In genomic region chr18:824179-824578, GRCh38 we compare ENCODE assay signal across 26 cellular contexts. TPM values are rescaled to one million over a fixed set of nuclear protein-coding genes. Genes with fewer than 3 reads are reported as not detected.
A peak's percentile ranks its signal among the peaks of the same experiment; 100 is the strongest.
DNase-seq lines count a peak whose midpoint lies in the region; ATAC-seq and TF ChIP-seq lines count a peak whose summit lies in the region.
"Had no signal": no experiment of that assay in that cellular context is flagged by ENCODE, and none has a peak within 500 bp of the region (broad histone marks: within the 10 kb centered on the region; RNA-seq: fewer than 3 reads in every experiment).

No MANE protein-coding gene starts in this region.

- H3K27ac ChIP-seq in brain microvascular endothelial cell = no peak overlapping the region

- H3K4me3 ChIP-seq in brain microvascular endothelial cell (ENCODE audit: low read depth, low read length) = no peak overlapping the region

- H3K27me3 ChIP-seq in brain microvascular endothelial cell (replicated peaks) = no peaks in the 10 kb centered on the region

- in situ Hi-C loops in brain microvascular endothelial cell (cut with HindIII; ENCODE audit: low pct_ligation_motif_present, low sequenced_read_pairs) = no loop called here

- peaks cover 7% of the 10 kb centered on the region for H3K4me1 Mint-ChIP-seq in activated T-helper 2 cell treated with anti-CD3 and anti-CD28 coated beads, Interferon-gamma antibody, Interleukin-2, Interleukin-4, amounts not matched to agents 10 μg/mL and 5 μg/mL and 100 μg/mL, durations not matched to agents 14 hours and 24 hours and 36 hours (ENCODE audit: low read depth)
- H3K4me1 Mint-ChIP-seq: B cell had no signal

- intact Hi-C loops in activated T-helper 2 cell treated with anti-CD3 and anti-CD28 coated beads, Interferon-gamma antibody, Interleukin-2, Interleukin-4, amounts not matched to agents 10 μg/mL and 5 μg/mL and 100 μg/mL, durations not matched to agents 14 hours and 24 hours and 36 hours (cut with micrococcal nuclease) = no loop called here

- no peak overlapping the region for H3K4me3 Mint-ChIP-seq in activated T-helper 2 cell treated with anti-CD3 and anti-CD28 coated beads, Interferon-gamma antibody, Interleukin-2, Interleukin-4, amounts not matched to agents 10 μg/mL and 5 μg/mL and 100 μg/mL, durations not matched to agents 14 hours and 24 hours and 36 hours (ENCODE audit: low read depth)
- H3K4me3 Mint-ChIP-seq: activated T-helper 1 cell treated with anti-CD3 and anti-CD28 coated beads, Interleukin-12 subunit alpha, Interleukin-12 subunit beta, Interleukin-2, Interleukin-4 antibody, amounts not matched to agents 30 ng/mL and 10 ng/mL and 1 ng/mL, durations not matched to agents 14 hours and 24 hours and 36 hours; B cell; T-helper 17 cell had no signal

- DNase-seq in NCI-H2171 treated with DMSO at 0.1 percent for 48 hours (lab: John Stamatoyannopoulos, UW) (peak; percentile 3), NCI-H2171 (lab: John Stamatoyannopoulos, UW) (no peak), brain microvascular endothelial cell (peak; percentile 14), iris pigment epithelial cell (ENCODE audit: low read depth) (peak; percentile 49), erythroblast (lab: John Stamatoyannopoulos, UW) (no peak), D341Med (ENCODE audit: low spot score) (no peak)
- DNase-seq in activated T-helper 2 cell treated with anti-CD3 and anti-CD28 coated beads, Interferon-gamma antibody, Interleukin-2, Interleukin-4, amounts not matched to agents 10 μg/mL and 5 μg/mL and 100 μg/mL, durations not matched to agents 14 hours and 24 hours and 36 hours (ENCODE audit: low spot score) = no peak
- DNase-seq: activated CD4-positive, alpha-beta T cell treated with anti-CD3 and anti-CD28 coated beads, Interleukin-2, amount 50 U/mL, for 1 hour; aorta; DMS79; effector memory CD4-positive, alpha-beta T cell; Karpas-422; kidney; NCI-H1105; NCI-H2029 treated with DMSO at 0.1 percent for 48 hours; NCI-H82; SK-N-SH; stimulated activated CD8-positive, alpha-beta memory T cell treated with anti-CD3 and anti-CD28 coated beads, Interleukin-4, amount 100 ng/mL, for 48 hours; T-helper 17 cell; trophoblast cell had no signal

- no peak for ATAC-seq in HG03108 (IDR thresholded peaks at IDR 0.05; ENCODE audit: unreplicated experiment)
- ATAC-seq: activated naive CD4-positive, alpha-beta T cell treated with anti-CD3 and anti-CD28 coated beads, Interleukin-2, amount 50 U/mL, for 72 hours; T-helper 17 cell had no signal

- no peaks in the 10 kb centered on the region for H3K9me3 Mint-ChIP-seq in activated T-helper 2 cell treated with anti-CD3 and anti-CD28 coated beads, Interferon-gamma antibody, Interleukin-2, Interleukin-4, amounts not matched to agents 10 μg/mL and 5 μg/mL and 100 μg/mL, durations not matched to agents 14 hours and 24 hours and 36 hours
- H3K9me3 Mint-ChIP-seq: activated naive CD4-positive, alpha-beta T cell treated with anti-CD3 and anti-CD28 coated beads, Interleukin-2, amount 50 U/mL, for 72 hours; activated T-helper 1 cell treated with anti-CD3 and anti-CD28 coated beads, Interleukin-12 subunit alpha, Interleukin-12 subunit beta, Interleukin-2, Interleukin-4 antibody, amounts not matched to agents 30 ng/mL and 10 ng/mL and 1 ng/mL, durations not matched to agents 14 hours and 24 hours and 36 hours had no signal

- H3K27me3 Mint-ChIP-seq in activated T-helper 2 cell treated with anti-CD3 and anti-CD28 coated beads, Interferon-gamma antibody, Interleukin-2, Interleukin-4, amounts not matched to agents 10 μg/mL and 5 μg/mL and 100 μg/mL, durations not matched to agents 14 hours and 24 hours and 36 hours (ENCODE audit: low read depth) = peaks cover 4% of the 10 kb centered on the region
- H3K27me3 Mint-ChIP-seq: progenitor cell of endocrine pancreas had no signal

- H3K36me3 Mint-ChIP-seq in activated T-helper 2 cell treated with anti-CD3 and anti-CD28 coated beads, Interferon-gamma antibody, Interleukin-2, Interleukin-4, amounts not matched to agents 10 μg/mL and 5 μg/mL and 100 μg/mL, durations not matched to agents 14 hours and 24 hours and 36 hours (ENCODE audit: low read depth) = no peaks in the 10 kb centered on the region
- H3K36me3 Mint-ChIP-seq: activated naive CD4-positive, alpha-beta T cell treated with anti-CD3 and anti-CD28 coated beads, Interleukin-2, amount 50 U/mL, for 72 hours had no signal

- H3K27ac Mint-ChIP-seq in activated T-helper 2 cell treated with anti-CD3 and anti-CD28 coated beads, Interferon-gamma antibody, Interleukin-2, Interleukin-4, amounts not matched to agents 10 μg/mL and 5 μg/mL and 100 μg/mL, durations not matched to agents 14 hours and 24 hours and 36 hours = no peak overlapping the region
- H3K27ac Mint-ChIP-seq: activated naive CD4-positive, alpha-beta T cell treated with anti-CD3 and anti-CD28 coated beads, Interleukin-2, amount 50 U/mL, for 72 hours; activated T-helper 1 cell treated with anti-CD3 and anti-CD28 coated beads, Interleukin-12 subunit alpha, Interleukin-12 subunit beta, Interleukin-2, Interleukin-4 antibody, amounts not matched to agents 30 ng/mL and 10 ng/mL and 1 ng/mL, durations not matched to agents 14 hours and 24 hours and 36 hours; B cell; progenitor cell of endocrine pancreas; T-helper 17 cell had no signal

- TF ChIP-seq CTCF in brain microvascular endothelial cell (IDR thresholded peaks at IDR 0.05; ENCODE audit: low read depth, low read length, missing control alignments) = no peak

- no peaks in the 10 kb centered on the region for H3K36me3 ChIP-seq in brain microvascular endothelial cell (replicated peaks)

- no peak for TF ChIP-seq POLR2A in erythroblast (IDR thresholded peaks at IDR 0.05; ENCODE audit: low read length)

RNA-seq across cellular contexts. Expression of gene YES1, which starts 12.1 kb away (rescaled TPM):
- total RNA-seq in activated T-helper 2 cell treated with anti-CD3 and anti-CD28 coated beads, Interferon-gamma antibody, Interleukin-2, Interleukin-4, amounts not matched to agents 10 μg/mL and 5 μg/mL and 100 μg/mL, durations not matched to agents 14 hours and 24 hours and 36 hours = 18.4 and 18.5 TPM in 2 replicates
- total RNA-seq: OCI-LY7 had no signal

Comparison
In these comparisons a context has a peak if more than half of its experiments do, and no peak if none do; other contexts are left out.
1. DNase-seq: peak in NCI-H2171 treated with DMSO at 0.1 percent for 48 hours (single experiment), brain microvascular endothelial cell (single experiment) and iris pigment epithelial cell (single experiment); none in NCI-H2171 (single experiment), activated T-helper 2 cell treated with anti-CD3 and anti-CD28 coated beads, Interferon-gamma antibody, Interleukin-2, Interleukin-4, amounts not matched to agents 10 μg/mL and 5 μg/mL and 100 μg/mL, durations not matched to agents 14 hours and 24 hours and 36 hours (single experiment), erythroblast (0 of 2) and D341Med (single experiment).